In genomic region chr17:2094891-2095535, GRCh38 we compare ENCODE assay signal across 9 cellular contexts. TPM values are rescaled to one million over a fixed set of nuclear protein-coding genes. Genes with fewer than 3 reads are reported as not detected.
DNase-seq lines count a peak whose midpoint lies in the region; ATAC-seq and TF ChIP-seq lines count a peak whose summit lies in the region.
"Had no signal": no experiment of that assay in that cellular context is flagged by ENCODE, and none has a peak within 500 bp of the region (broad histone marks: within the 10 kb centered on the region; RNA-seq: fewer than 3 reads in every experiment).

No MANE protein-coding gene starts in this region.

- H2AFZ ChIP-seq in Loucy (ENCODE audit: low read length): no peak overlapping the region

- no peaks in the 10 kb centered on the region for H3K79me2 ChIP-seq in Loucy (ENCODE audit: insufficient read depth, low read length)

- peaks cover 3% of the 10 kb centered on the region for H3K4me1 Mint-ChIP-seq in activated T-helper 17 cell treated with anti-CD3 and anti-CD28 coated beads, Interleukin-2, amount 50 U/mL, for 72 hours

- no peak overlapping the region for H3K4me2 ChIP-seq in Loucy (ENCODE audit: low read depth, low read length, poor library complexity, severe bottlenecking)

- H3K36me3 ChIP-seq in Loucy (ENCODE audit: insufficient read depth, low read length): peaks cover 16% of the 10 kb centered on the region; the same call in 1 of the 2 replicates
- no peaks in the 10 kb centered on the region for H3K36me3 ChIP-seq in lower lobe of right lung

- H3K9me3 Mint-ChIP-seq in activated T-helper 17 cell treated with anti-CD3 and anti-CD28 coated beads, Interleukin-2, amount 50 U/mL, for 72 hours: no peaks in the 10 kb centered on the region
- H3K9me3 Mint-ChIP-seq: activated naive CD8-positive, alpha-beta T cell treated with anti-CD3 and anti-CD28 coated beads, Interleukin-2, amount 10 ng/mL, durations not matched to agents 7 days and 5 days had no signal

- peak overlapping the region; percentile 39 for H3K27ac ChIP-seq in lower lobe of right lung

- H3K27me3 ChIP-seq in Loucy (ENCODE audit: insufficient read depth, low read length, poor library complexity, severe bottlenecking): no peaks in the 10 kb centered on the region
- no peaks in the 10 kb centered on the region for H3K27me3 ChIP-seq in lower lobe of right lung (ENCODE audit: low read depth)

- peaks cover 10% of the 10 kb centered on the region for H3K36me3 Mint-ChIP-seq in activated T-helper 17 cell treated with anti-CD3 and anti-CD28 coated beads, Interleukin-2, amount 50 U/mL, for 72 hours (ENCODE audit: low read depth)

- H4K20me1 ChIP-seq in Loucy (ENCODE audit: insufficient read depth, low read length, poor library complexity, severe bottlenecking): no peaks in the 10 kb centered on the region

- DNase-seq in AG20443 (ENCODE audit: low spot score) (peak; percentile 60), choroid plexus epithelial cell (ENCODE audit: low read depth) (peak; percentile 92), lower lobe of right lung (peak; percentile 81)
- no peak for DNase-seq in activated naive CD4-positive, alpha-beta T cell treated with Interleukin-2 at 50 U/mL for 16 hours
- DNase-seq in effector CD4-positive, alpha-beta T cell: no peak
- DNase-seq: activated naive CD8-positive, alpha-beta T cell treated with anti-CD3 and anti-CD28 coated beads, Interleukin-2, amount 10 ng/mL, durations not matched to agents 7 days and 5 days had no signal

- no peak overlapping the region for H3K4me3 Mint-ChIP-seq in activated T-helper 17 cell treated with anti-CD3 and anti-CD28 coated beads, Interleukin-2, amount 50 U/mL, for 72 hours
- H3K4me3 Mint-ChIP-seq: activated naive CD8-positive, alpha-beta T cell treated with anti-CD3 and anti-CD28 coated beads, Interleukin-2, amount 10 ng/mL, durations not matched to agents 7 days and 5 days had no signal

- H3K4me1 ChIP-seq in Loucy (ENCODE audit: insufficient read depth, low read length, poor library complexity, severe bottlenecking) (peaks cover 28% of the 10 kb centered on the region), lower lobe of right lung (peaks cover 51% of the 10 kb centered on the region)

- H3K27ac Mint-ChIP-seq in activated T-helper 17 cell treated with anti-CD3 and anti-CD28 coated beads, Interleukin-2, amount 50 U/mL, for 72 hours: no peak overlapping the region
- H3K27ac Mint-ChIP-seq: activated naive CD8-positive, alpha-beta T cell treated with anti-CD3 and anti-CD28 coated beads, Interleukin-2, amount 10 ng/mL, durations not matched to agents 7 days and 5 days had no signal

- no peaks in the 10 kb centered on the region for H3F3A ChIP-seq in Loucy (ENCODE audit: low read depth)

- H3K9ac ChIP-seq in Loucy (ENCODE audit: low read depth, low read length, poor library complexity, severe bottlenecking): no peak overlapping the region

- peak; percentile 78 to 81 for ATAC-seq in lower lobe of right lung
- no peak for ATAC-seq in activated T-helper 17 cell treated with anti-CD3 and anti-CD28 coated beads, Interleukin-2, amount 50 U/mL, for 72 hours (replicated peaks)
- no peak for ATAC-seq in HG02884 (IDR thresholded peaks at IDR 0.05; ENCODE audit: unreplicated experiment)

- TF ChIP-seq CTCF in Loucy (conservative IDR thresholded peaks at IDR 0.05; ENCODE audit: low read length): peak; percentile 55
- peak; percentile 97 for TF ChIP-seq CTCF in choroid plexus epithelial cell (conservative IDR thresholded peaks at IDR 0.05; ENCODE audit: low read depth, low read length)
- peak; percentile 58 for TF ChIP-seq CTCF in lower lobe of right lung (IDR thresholded peaks at IDR 0.05)

- H3K9me3 ChIP-seq in Loucy (ENCODE audit: insufficient read depth, low read depth, low read length): no peaks in the 10 kb centered on the region
- no peaks in the 10 kb centered on the region for H3K9me3 ChIP-seq in lower lobe of right lung

- H3K4me3 ChIP-seq in Loucy (ENCODE audit: low read length, poor library complexity, severe bottlenecking) (no peak overlapping the region), choroid plexus epithelial cell (ENCODE audit: low read depth, low read length) (no peak overlapping the region), lower lobe of right lung (no peak overlapping the region)

- H3K9me2 ChIP-seq in Loucy (replicated peaks; ENCODE audit: low read depth, low read length): no peaks in the 10 kb centered on the region

- intact Hi-C loops in lower lobe of right lung (cut with DNase I): no loop called here

- H3K27me3 Mint-ChIP-seq in activated T-helper 17 cell treated with anti-CD3 and anti-CD28 coated beads, Interleukin-2, amount 50 U/mL, for 72 hours: no peaks in the 10 kb centered on the region
- H3K27me3 Mint-ChIP-seq: activated naive CD8-positive, alpha-beta T cell treated with anti-CD3 and anti-CD28 coated beads, Interleukin-2, amount 10 ng/mL, durations not matched to agents 7 days and 5 days had no signal

RNA-seq across cellular contexts. Expression of gene HIC1, which starts 40.1 kb away (rescaled TPM):
- 20.6 TPM for total RNA-seq in lower lobe of right lung
- total RNA-seq in activated T-helper 17 cell treated with anti-CD3 and anti-CD28 coated beads, Interleukin-2, amount 50 U/mL, for 72 hours: 10 to 100 TPM; 22.8 to 24.4 TPM

RNA-seq across cellular contexts. Expression of gene OVCA2, which starts 53.2 kb away (rescaled TPM):
- total RNA-seq in lower lobe of right lung: 20.3 TPM
- 10 to 100 TPM; 20.7 to 39.3 TPM for total RNA-seq in activated T-helper 17 cell treated with anti-CD3 and anti-CD28 coated beads, Interleukin-2, amount 50 U/mL, for 72 hours

Comparison
In these comparisons a context has a peak if more than half of its experiments do, and no peak if none do; other contexts are left out.
1. DNase-seq: peak in AG20443 (single experiment), choroid plexus epithelial cell (single experiment) and lower lobe of right lung (single experiment); none in activated naive CD4-positive, alpha-beta T cell treated with Interleukin-2 at 50 U/mL for 16 hours (single experiment) and effector CD4-positive, alpha-beta T cell (single experiment).
2. ATAC-seq: peak in lower lobe of right lung (2 of 2); none in activated T-helper 17 cell treated with anti-CD3 and anti-CD28 coated beads, Interleukin-2, amount 50 U/mL, for 72 hours (single experiment) and HG02884 (single experiment).
3. Peak in every context shown above with its lines, with median percentiles within 50 percentile points of each other: CTCF ChIP-seq.